ENCODE assay signal across 22 cellular contexts in the genomic region with DNA sequence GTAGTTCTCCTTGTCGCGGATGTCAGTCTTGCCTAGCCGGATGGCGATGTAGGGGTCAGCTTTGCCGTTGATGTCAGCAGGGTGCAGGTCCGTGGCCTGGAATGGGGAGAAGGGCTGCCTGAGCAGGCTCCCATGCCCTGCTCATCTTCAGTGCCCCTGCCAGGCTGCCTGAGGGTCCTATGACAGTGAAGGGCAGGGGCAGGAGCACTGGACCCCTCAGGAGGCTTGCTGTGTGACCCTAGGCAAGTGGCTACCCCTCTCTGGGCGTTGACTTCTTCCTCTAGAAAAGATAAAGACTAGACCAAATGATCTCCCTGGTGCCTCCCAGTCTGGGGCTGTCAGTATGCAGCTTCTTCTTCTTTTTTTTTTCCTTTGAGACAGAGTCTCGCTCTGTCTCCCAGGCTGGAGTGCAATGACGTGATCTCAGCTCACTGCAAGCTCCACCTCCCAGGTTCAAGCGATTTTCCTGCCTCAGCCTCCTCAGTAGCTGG. TPM values are rescaled to one million over a fixed set of nuclear protein-coding genes. Genes with fewer than 3 reads are reported as not detected.
A peak's percentile ranks its signal among the peaks of the same experiment; 100 is the strongest.
DNase-seq lines count a peak whose midpoint lies in the region; ATAC-seq, FAIRE-seq and TF ChIP-seq lines count a peak whose summit lies in the region.
"Had no signal": no experiment of that assay in that cellular context is flagged by ENCODE, and none has a peak within 500 bp of the region (broad histone marks: within the 10 kb centered on the region; RNA-seq: fewer than 3 reads in every experiment).

No MANE protein-coding gene starts in this region.

- H3K56ac ChIP-seq in H1 (replicated peaks; ENCODE audit: insufficient read length, low read depth, low read length) = no peak overlapping the region

- H3K4ac ChIP-seq in H1 (replicated peaks; ENCODE audit: insufficient read length, low read depth, low read length) = no peak overlapping the region

- H3K27ac ChIP-seq in H1 (ENCODE audit: low read depth, low read length) = no peak overlapping the region
- no peak overlapping the region for H3K27ac ChIP-seq in osteoblast (ENCODE audit: low read depth, low read length)
- H3K27ac ChIP-seq in spleen = no peak overlapping the region
- H3K27ac ChIP-seq: 22Rv1, BLaER1, GM23248 had no signal

- H3K23ac ChIP-seq in H1 (ENCODE audit: insufficient read length) = no peak overlapping the region

- H3K79me2 ChIP-seq in H1 (ENCODE audit: control insufficient read depth in 1 of 2, insufficient read depth in 2 of 2, low read length in 2 of 2) (no peaks in the 10 kb centered on the region), osteoblast (ENCODE audit: insufficient read depth, low read length) (no peaks in the 10 kb centered on the region)

- H3K4me3 ChIP-seq in H1 (ENCODE audit: extremely low read depth in 1 of 4, insufficient read depth in 2 of 4, low read depth in 3 of 4, low read length in 4 of 4) = no peak overlapping the region
- no peak overlapping the region for H3K4me3 ChIP-seq in osteoblast (ENCODE audit: insufficient read depth, low read length)
- no peak overlapping the region for H3K4me3 ChIP-seq in spleen
- H3K4me3 ChIP-seq in lower leg skin (ENCODE audit: low read depth, poor library complexity, severe bottlenecking) = no peak overlapping the region
- H3K4me3 ChIP-seq: BLaER1, GM23248 had no signal

- POLR2A ChIA-PET in H1 (lab: Charles Lee; ENCODE audit: partially characterized antibody) = no interaction called here

- intact Hi-C loops in spleen (cut with DNase I; ENCODE audit: low total_unique reads) = no loop called here
- intact Hi-C loops in lower leg skin (cut with DNase I; ENCODE audit: low total_unique reads) = no loop called here

- DNase-seq in activated naive CD4-positive, alpha-beta T cell treated with anti-CD3 and anti-CD28 coated beads, Interleukin-2, amount 50 U/mL, for 16 hours = no peak
- no peak for DNase-seq in H1 (ENCODE audit: low read depth in 1 of 2, low spot score in 2 of 2)
- DNase-seq in osteoblast (ENCODE audit: insufficient read length, low spot score, missing footprints) = peak; percentile 81
- peak; percentile 63 for DNase-seq in spleen
- DNase-seq in lower leg skin (ENCODE audit: low spot score in 2 of 2) = no peak
- DNase-seq: CD4-positive, alpha-beta memory T cell; DMS79 treated with DMSO at 0.1 percent for 48 hours; GF-D8; GM23248; H7; HFFc6 had no signal

- no peak for TF ChIP-seq CTCF in H1 (IDR thresholded peaks at IDR 0.05; ENCODE audit: control extremely low read depth in 1 of 3, insufficient read depth in 1 of 3, low read depth in 1 of 3, low read length in 3 of 3)
- TF ChIP-seq CTCF in osteoblast (IDR thresholded peaks at IDR 0.05; ENCODE audit: extremely low read depth, low read depth, low read length) = no peak
- no peak for TF ChIP-seq CTCF in spleen (IDR thresholded peaks at IDR 0.05 in 8 of 11, conservative IDR thresholded peaks at IDR 0.05 in 3 of 11)
- TF ChIP-seq CTCF in lower leg skin (IDR thresholded peaks at IDR 0.05) = no peak

- no peak overlapping the region; the same call in 1 of the 2 replicates for H2BK15ac ChIP-seq in H1 (ENCODE audit: low read length)

- no peak overlapping the region for H2AFZ ChIP-seq in H1 (ENCODE audit: low read length)
- no peak overlapping the region for H2AFZ ChIP-seq in osteoblast (ENCODE audit: low read length)
- H2AFZ ChIP-seq: GM23248 had no signal

- no peaks in the 10 kb centered on the region for H3K27me3 Mint-ChIP-seq in activated naive CD4-positive, alpha-beta T cell treated with anti-CD3 and anti-CD28 coated beads, Interleukin-2, amount 50 U/mL, for 24 hours

- no peaks in the 10 kb centered on the region for H3K79me1 ChIP-seq in H1 (ENCODE audit: low read depth, low read length)

- TF ChIP-seq POLR2A in H1 (IDR thresholded peaks at IDR 0.05; ENCODE audit: control extremely low read depth in 1 of 2, low read depth in 2 of 2, low read length in 2 of 2) (no peak), spleen (IDR thresholded peaks at IDR 0.05) (no peak), lower leg skin (IDR thresholded peaks at IDR 0.05) (no peak)

- H3K4me1 ChIP-seq in H1 (replicated peaks in 1 of 4; ENCODE audit: control insufficient read depth in 3 of 4, insufficient read depth in 4 of 4, low read length in 3 of 4) (peaks cover 0 to 17% (median 3%) of the 10 kb centered on the region in 4 experiments; a peak in 6 of 7 replicates), osteoblast (ENCODE audit: insufficient read depth, low read length) (no peaks in the 10 kb centered on the region), spleen (peaks cover 0 to 21% (median 4%) of the 10 kb centered on the region in 6 donors)

- no peak overlapping the region for H3K9ac ChIP-seq in H1 (replicated peaks in 1 of 4; ENCODE audit: extremely low read depth in 1 of 4, low read depth in 3 of 4, low read length in 3 of 4)
- H3K9ac ChIP-seq: BLaER1, GM23248 had no signal

- H4K20me1 ChIP-seq in H1 (replicated peaks in 1 of 2; ENCODE audit: control insufficient read depth in 1 of 2, insufficient read depth in 2 of 2, low read length in 2 of 2) (no peaks in the 10 kb centered on the region), osteoblast (ENCODE audit: insufficient read depth, low read length) (no peaks in the 10 kb centered on the region)
- H4K20me1 ChIP-seq: BLaER1 had no signal

- no peaks in the 10 kb centered on the region for H3K4me1 Mint-ChIP-seq in activated naive CD4-positive, alpha-beta T cell treated with anti-CD3 and anti-CD28 coated beads, Interleukin-2, amount 50 U/mL, for 24 hours
- H3K4me1 Mint-ChIP-seq: CD4-positive, alpha-beta memory T cell; IgD-negative memory B cell had no signal

- no peak overlapping the region for H3K14ac ChIP-seq in H1 (ENCODE audit: insufficient read length)

- no peak overlapping the region for H4K91ac ChIP-seq in H1 (replicated peaks; ENCODE audit: insufficient read length, low read length)

- TF ChIP-seq RAD21 in H1 (IDR thresholded peaks at IDR 0.05 in 1 of 2, conservative IDR thresholded peaks at IDR 0.05 in 1 of 2; ENCODE audit: low read depth in 2 of 2, low read length in 2 of 2) = no peak

- 93% methylated on average over 10 of the region's 10 CpGs; no CpG with 5 or more reads in 1 of the 2 experiments for WGBS in H1 (ENCODE audit: extremely low coverage in 1 of 2, insufficient coverage in 1 of 2, insufficient read length in 1 of 2, insufficient replicate concordance in 2 of 2, low coverage in 1 of 2, low lambda C conversion rate in 2 of 2, missing lambda C conversion rate in 1 of 2), 2 experiments
- 83 to 95% (median 89%) methylated on average over 7 to 10 of the region's 10 CpGs for WGBS in spleen, 5 donors
- WGBS in lower leg skin, 2 donors = 83 to 88% methylated on average over 10 of the region's 10 CpGs

- H2BK5ac ChIP-seq in H1 (ENCODE audit: low read depth, low read length) = no peak overlapping the region

- H3K27ac Mint-ChIP-seq in activated naive CD4-positive, alpha-beta T cell treated with anti-CD3 and anti-CD28 coated beads, Interleukin-2, amount 50 U/mL, for 24 hours = peak overlapping the region; percentile 57
- H3K27ac Mint-ChIP-seq: CD4-positive, alpha-beta memory T cell; HFFc6; IgD-negative memory B cell had no signal

- peaks cover 7% of the 10 kb centered on the region for H3K9me3 Mint-ChIP-seq in activated naive CD4-positive, alpha-beta T cell treated with anti-CD3 and anti-CD28 coated beads, Interleukin-2, amount 50 U/mL, for 24 hours

- H4K8ac ChIP-seq in H1 (ENCODE audit: extremely low read depth, insufficient read depth, low read length) = no peak overlapping the region

- H3K4me3 Mint-ChIP-seq in activated naive CD4-positive, alpha-beta T cell treated with anti-CD3 and anti-CD28 coated beads, Interleukin-2, amount 50 U/mL, for 24 hours = no peak overlapping the region
- H3K4me3 Mint-ChIP-seq: CD14-positive monocyte; CD4-positive, alpha-beta memory T cell; HFFc6; IgD-negative memory B cell had no signal

- H3K27me3 ChIP-seq in H1 (replicated peaks in 1 of 4; ENCODE audit: control insufficient read depth in 3 of 4, extremely low read depth in 1 of 4, insufficient read depth in 3 of 4, low read length in 3 of 4) (no peaks in the 10 kb centered on the region), osteoblast (ENCODE audit: insufficient read depth, low read length) (no peaks in the 10 kb centered on the region), spleen (replicated peaks in 1 of 7) (no peaks in the 10 kb centered on the region)
- H3K27me3 ChIP-seq: BLaER1 had no signal

- H4K5ac ChIP-seq in H1 (ENCODE audit: insufficient read length, low read depth, low read length) = no peak overlapping the region

- no peak for TF ChIP-seq EP300 in H1 (IDR thresholded peaks at IDR 0.05; ENCODE audit: borderline replicate concordance in 1 of 2, low read depth in 2 of 2, low read length in 2 of 2)

- H2AK5ac ChIP-seq in H1 (ENCODE audit: low read depth, low read length) = 0 out of 2 replicates have a peak overlapping the region, but pooled peaks have one; percentile 9

- no peaks in the 10 kb centered on the region for H3K23me2 ChIP-seq in H1 (ENCODE audit: low read depth, low read length)

- peak overlapping the region; percentile 87; the same call in 1 of the 2 replicates for H2BK12ac ChIP-seq in H1 (ENCODE audit: low read depth, low read length)

- H3K9me3 ChIP-seq in H1 (ENCODE audit: insufficient read depth in 2 of 2, low read depth in 1 of 2, low read length in 1 of 2) (no peaks in the 10 kb centered on the region), osteoblast (ENCODE audit: low read depth, low read length) (no peaks in the 10 kb centered on the region), spleen (peaks cover 3 to 20% (median 15%) of the 10 kb centered on the region in 8 donors)
- H3K9me3 ChIP-seq: BLaER1 had no signal

- no peaks in the 10 kb centered on the region for H3K36me3 ChIP-seq in H1 (ENCODE audit: control insufficient read depth in 2 of 4, insufficient read depth in 4 of 4, low read length in 3 of 4)
- H3K36me3 ChIP-seq in osteoblast (ENCODE audit: insufficient read depth, low read length) = no peaks in the 10 kb centered on the region
- H3K36me3 ChIP-seq in spleen = no peaks in the 10 kb centered on the region
- H3K36me3 ChIP-seq: BLaER1 had no signal

- CTCF ChIA-PET in H1 (lab: Charles Lee; ENCODE audit: partially characterized antibody) = interaction anchor here (0.6 to 8.2 kb wide), 9 partner anchors 9 to 1095 kb away, joined by 3 to 68 read pairs (median 3); no protein-coding TSS in a partner anchor

- no peak overlapping the region for H3K4me2 ChIP-seq in H1 (ENCODE audit: insufficient read depth in 1 of 2, low read depth in 2 of 2, low read length in 2 of 2)
- H3K4me2 ChIP-seq in osteoblast (ENCODE audit: insufficient read depth, low read length) = no peak overlapping the region
- H3K4me2 ChIP-seq: BLaER1 had no signal

- no peak overlapping the region for H2BK20ac ChIP-seq in H1 (ENCODE audit: low read length)

- FAIRE-seq in H1 (lab: Jason Lieb, UNC) = no peak
- FAIRE-seq: HTR-8/SVneo had no signal

- no peak overlapping the region for H3K18ac ChIP-seq in H1 (ENCODE audit: extremely low read depth, low read length)

- H2BK120ac ChIP-seq in H1 (replicated peaks; ENCODE audit: low read depth, low read length) = no peak overlapping the region

- H3K36me3 Mint-ChIP-seq in activated naive CD4-positive, alpha-beta T cell treated with anti-CD3 and anti-CD28 coated beads, Interleukin-2, amount 50 U/mL, for 24 hours = peaks cover 2% of the 10 kb centered on the region
- H3K36me3 Mint-ChIP-seq: CD14-positive monocyte; CD4-positive, alpha-beta memory T cell had no signal

- ATAC-seq in GM21390 (IDR thresholded peaks at IDR 0.05; ENCODE audit: unreplicated experiment) (no peak), HG03439 (IDR thresholded peaks at IDR 0.05; ENCODE audit: unreplicated experiment) (no peak)
- ATAC-seq: HCT116 had no signal

RNA-seq across cellular contexts. Expression of a gene that starts 11.9 kb away (rescaled TPM):
- not detected in 2 replicates for total RNA-seq in H1 (2021; fragmentation: NEBNext Ultra II Directional; extraction: Animal tissue kit (Norgen Biotek cat#: 25700))
- polyA plus RNA-seq in H1 (2011; rRNA removed) = 0.06 TPM in 2 replicates
- 0.03 TPM for polyA plus RNA-seq in H1 (2011; cell fraction: cytosol; rRNA removed)
- 0.31 TPM for polyA plus RNA-seq in H1 (2011; cell fraction: nucleus; rRNA removed)
- polyA plus RNA-seq in H1 (2012, experiment 1 of 2) = 0.03 to 0.15 TPM (median 0.07 TPM) in 3 of 4 replicates, not detected in the other
- polyA plus RNA-seq in H1 (2012, experiment 2 of 2) = not detected
- 0.02 TPM for polyA plus RNA-seq in H1 (2013, experiment 1 of 2)
- 0.04 TPM for polyA plus RNA-seq in H1 (2013, experiment 2 of 2)
- not detected in 2 replicates for polyA minus RNA-seq in H1 (2011; rRNA and poly(A)+ RNA removed)
- not detected for polyA minus RNA-seq in H1 (2011; cell fraction: cytosol; rRNA and poly(A)+ RNA removed)
- not detected for polyA minus RNA-seq in H1 (2011; cell fraction: nucleus; rRNA and poly(A)+ RNA removed)
- total RNA-seq in osteoblast = not detected in 2 replicates
- total RNA-seq in spleen = 1 to 10 TPM in 1 of 7 donors, under 1 TPM in 6; 0.19 to 1.6 (median 0.34) TPM
- under 1 TPM; 0.06 to 0.17 (median 0.16) TPM for polyA plus RNA-seq in spleen
- under 1 TPM in 2 of 4 donors, not detected in 2; 0.49 to 0.89 TPM for total RNA-seq in lower leg skin
- total RNA-seq: A673 had no signal
- polyA plus RNA-seq: AG04450, CD14-positive monocyte, IgD-negative memory B cell had no signal

Comparison
In these comparisons a context has a peak if more than half of its experiments do, and no peak if none do; other contexts are left out.
1. DNase-seq: peak in osteoblast (single experiment) and spleen (single experiment); none in activated naive CD4-positive, alpha-beta T cell treated with anti-CD3 and anti-CD28 coated beads, Interleukin-2, amount 50 U/mL, for 16 hours (single experiment), H1 (0 of 2) and lower leg skin (0 of 2).